ENCODE assay signal across 6 cellular contexts in the genomic region with DNA sequence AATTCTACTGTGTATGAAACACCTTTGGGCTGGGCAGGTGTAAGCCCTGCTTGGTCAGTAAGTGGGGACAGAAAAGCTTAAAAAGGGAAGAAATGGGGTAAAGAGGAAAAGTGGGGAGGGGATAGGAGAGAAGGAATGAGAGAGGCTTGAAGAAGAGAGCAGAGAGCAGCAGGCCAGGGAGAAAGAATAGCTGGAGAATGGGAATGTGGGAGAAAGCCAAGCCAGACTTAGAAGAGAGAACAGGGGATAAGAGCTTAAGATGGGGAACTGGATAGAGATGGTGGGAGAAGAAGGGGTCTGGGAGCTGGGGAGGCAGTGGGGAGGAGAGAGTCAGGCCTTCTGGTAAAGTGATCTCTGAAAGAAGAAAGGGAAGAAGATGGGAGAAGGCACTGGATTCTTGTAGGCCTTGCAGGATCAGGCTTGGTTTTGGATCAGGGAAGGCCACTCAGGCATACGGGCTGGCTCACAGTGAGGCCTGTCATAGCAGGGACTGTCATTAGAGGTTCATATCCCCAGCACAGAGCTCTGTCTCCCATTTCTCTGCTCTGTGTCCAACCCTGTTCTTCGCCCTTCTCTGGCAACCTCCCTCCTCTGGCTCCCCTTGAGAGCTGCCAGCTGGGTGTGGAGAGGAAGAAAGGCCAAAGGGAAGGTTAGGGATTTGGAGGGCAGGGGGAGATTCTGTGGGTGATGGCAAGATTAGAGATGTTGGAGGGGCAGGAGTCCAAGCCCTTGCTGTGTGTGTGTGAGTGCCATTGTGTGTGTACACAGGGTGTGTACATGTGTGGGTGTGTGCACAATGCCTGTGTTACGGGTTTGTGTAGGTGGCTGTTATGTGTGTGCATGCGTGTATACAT. TPM values are rescaled to one million over a fixed set of nuclear protein-coding genes. Genes with fewer than 3 reads are reported as not detected.
A peak's percentile ranks its signal among the peaks of the same experiment; 100 is the strongest.
DNase-seq lines count a peak whose midpoint lies in the region; ATAC-seq lines count a peak whose summit lies in the region.

No MANE protein-coding gene starts in this region.

- H3K4me3 Mint-ChIP-seq in activated T-helper 17 cell treated with anti-CD3 and anti-CD28 coated beads, Interleukin-2, amount 50 U/mL, for 72 hours: peak overlapping the region; percentile 96
- peak overlapping the region; percentile 94 for H3K4me3 Mint-ChIP-seq in natural killer cell treated with Interleukin-12 subunit alpha and Interleukin-12 subunit beta and Interleukin-15 and Interleukin-18, amount 100 ng/mL, for 72 hours

- H3K4me1 Mint-ChIP-seq in activated T-helper 17 cell treated with anti-CD3 and anti-CD28 coated beads, Interleukin-2, amount 50 U/mL, for 72 hours: peaks cover 61% of the 10 kb centered on the region
- peaks cover 74 to 81% of the 10 kb centered on the region in 2 donors for H3K4me1 Mint-ChIP-seq in natural killer cell treated with Interleukin-12 subunit alpha and Interleukin-12 subunit beta and Interleukin-15 and Interleukin-18, amount 100 ng/mL, for 72 hours (ENCODE audit: low read depth in 2 of 2)

- in situ Hi-C loops in G401 (cut with HindIII; ENCODE audit: low sequenced_read_pairs): no loop called here

- H3K27me3 Mint-ChIP-seq in activated T-helper 17 cell treated with anti-CD3 and anti-CD28 coated beads, Interleukin-2, amount 50 U/mL, for 72 hours: no peaks in the 10 kb centered on the region
- H3K27me3 Mint-ChIP-seq in natural killer cell treated with Interleukin-12 subunit alpha and Interleukin-12 subunit beta and Interleukin-15 and Interleukin-18, amount 100 ng/mL, for 72 hours: no peaks in the 10 kb centered on the region

- peak overlapping the region; percentile 90 for H3K27ac Mint-ChIP-seq in activated T-helper 17 cell treated with anti-CD3 and anti-CD28 coated beads, Interleukin-2, amount 50 U/mL, for 72 hours
- H3K27ac Mint-ChIP-seq in natural killer cell treated with Interleukin-12 subunit alpha and Interleukin-12 subunit beta and Interleukin-15 and Interleukin-18, amount 100 ng/mL, for 72 hours: peak overlapping the region; percentile 81 to 89

- no peaks in the 10 kb centered on the region for H3K9me3 Mint-ChIP-seq in activated T-helper 17 cell treated with anti-CD3 and anti-CD28 coated beads, Interleukin-2, amount 50 U/mL, for 72 hours
- H3K9me3 Mint-ChIP-seq in natural killer cell treated with Interleukin-12 subunit alpha and Interleukin-12 subunit beta and Interleukin-15 and Interleukin-18, amount 100 ng/mL, for 72 hours: no peaks in the 10 kb centered on the region

- no peak for ATAC-seq in activated T-helper 17 cell treated with anti-CD3 and anti-CD28 coated beads, Interleukin-2, amount 50 U/mL, for 72 hours (replicated peaks)
- no peak for ATAC-seq in natural killer cell treated with Interleukin-12 subunit alpha and Interleukin-12 subunit beta and Interleukin-15 and Interleukin-18, amount 100 ng/mL, for 72 hours
- no peak for ATAC-seq in left colon

- peak; percentile 40 for DNase-seq in G401 (ENCODE audit: low spot score)
- DNase-seq in natural killer cell treated with Interleukin-12 subunit alpha and Interleukin-12 subunit beta and Interleukin-15 and Interleukin-18, amount 100 ng/mL, for 72 hours (ENCODE audit: low spot score): no peak
- no peak for DNase-seq in NCI-H345 treated with DMSO at 0.1 percent for 48 hours (lab: John Stamatoyannopoulos, UW; ENCODE audit: unreplicated experiment)
- DNase-seq in NOMO-1 treated with dmso at 0.1 percent for 144 hours (lab: John Stamatoyannopoulos, UW; ENCODE audit: unreplicated experiment): no peak
- no peak for DNase-seq in left colon

- H3K36me3 Mint-ChIP-seq in activated T-helper 17 cell treated with anti-CD3 and anti-CD28 coated beads, Interleukin-2, amount 50 U/mL, for 72 hours (ENCODE audit: low read depth): peaks cover 75% of the 10 kb centered on the region
- H3K36me3 Mint-ChIP-seq in natural killer cell treated with Interleukin-12 subunit alpha and Interleukin-12 subunit beta and Interleukin-15 and Interleukin-18, amount 100 ng/mL, for 72 hours: peaks cover 5% of the 10 kb centered on the region

- intact Hi-C loops in left colon (cut with DNase I, micrococcal nuclease): no loop called here

RNA-seq across cellular contexts. Expression of a gene that starts 9.3 kb away (rescaled TPM):
- total RNA-seq in G401 (2014; rRNA removed; shearing (Covaris generic)): 4.0 and 7.4 TPM in 2 replicates
- total RNA-seq in activated T-helper 17 cell treated with anti-CD3 and anti-CD28 coated beads, Interleukin-2, amount 50 U/mL, for 72 hours: 100 to 1,000 TPM in 1 of 2 donors, 10 to 100 TPM in 1; 43.2 to 156 TPM
- 10 to 100 TPM; 17.7 to 77.0 TPM for total RNA-seq in natural killer cell treated with Interleukin-12 subunit alpha and Interleukin-12 subunit beta and Interleukin-15 and Interleukin-18, amount 100 ng/mL, for 72 hours
- total RNA-seq in left colon: 1 to 10 TPM; 6.8 to 9.1 TPM

RNA-seq across cellular contexts. Expression of a gene that starts 11.2 kb away (rescaled TPM):
- 304 and 376 TPM in 2 replicates for total RNA-seq in G401 (2014; rRNA removed; shearing (Covaris generic))
- 100 to 1,000 TPM; 163 to 248 TPM for total RNA-seq in activated T-helper 17 cell treated with anti-CD3 and anti-CD28 coated beads, Interleukin-2, amount 50 U/mL, for 72 hours
- 100 to 1,000 TPM; 106 to 156 TPM for total RNA-seq in natural killer cell treated with Interleukin-12 subunit alpha and Interleukin-12 subunit beta and Interleukin-15 and Interleukin-18, amount 100 ng/mL, for 72 hours
- 100 to 1,000 TPM; 162 to 169 TPM for total RNA-seq in left colon

RNA-seq across cellular contexts. Expression of a gene that starts 18.3 kb away (rescaled TPM):
- 26.0 and 38.0 TPM in 2 replicates for total RNA-seq in G401 (2014; rRNA removed; shearing (Covaris generic))
- 100 to 1,000 TPM in 1 of 2 donors, 10 to 100 TPM in 1; 27.2 to 133 TPM for total RNA-seq in activated T-helper 17 cell treated with anti-CD3 and anti-CD28 coated beads, Interleukin-2, amount 50 U/mL, for 72 hours
- total RNA-seq in natural killer cell treated with Interleukin-12 subunit alpha and Interleukin-12 subunit beta and Interleukin-15 and Interleukin-18, amount 100 ng/mL, for 72 hours: 10 to 100 TPM; 46.5 to 66.6 TPM
- total RNA-seq in left colon: 10 to 100 TPM; 28.3 to 41.2 TPM

RNA-seq across cellular contexts. Expression of a gene that starts 25.3 kb away (rescaled TPM):
- total RNA-seq in G401 (2014; rRNA removed; shearing (Covaris generic)): 20.0 and 25.1 TPM in 2 replicates
- total RNA-seq in activated T-helper 17 cell treated with anti-CD3 and anti-CD28 coated beads, Interleukin-2, amount 50 U/mL, for 72 hours: 10 to 100 TPM; 11.6 to 12.5 TPM
- total RNA-seq in natural killer cell treated with Interleukin-12 subunit alpha and Interleukin-12 subunit beta and Interleukin-15 and Interleukin-18, amount 100 ng/mL, for 72 hours: 10 to 100 TPM; 10.9 to 25.4 TPM
- 1 to 10 TPM; 3.9 to 7.9 TPM for total RNA-seq in left colon

RNA-seq across cellular contexts. Expression of a gene that starts 37.5 kb away (rescaled TPM):
- 98.5 and 123 TPM in 2 replicates for total RNA-seq in G401 (2014; rRNA removed; shearing (Covaris generic))
- 100 to 1,000 TPM; 101 to 108 TPM for total RNA-seq in activated T-helper 17 cell treated with anti-CD3 and anti-CD28 coated beads, Interleukin-2, amount 50 U/mL, for 72 hours
- total RNA-seq in natural killer cell treated with Interleukin-12 subunit alpha and Interleukin-12 subunit beta and Interleukin-15 and Interleukin-18, amount 100 ng/mL, for 72 hours: 100 to 1,000 TPM in 1 of 2 donors, 10 to 100 TPM in 1; 52.9 to 115 TPM
- 10 to 100 TPM in 1 of 2 donors, 1 to 10 TPM in 1; 4.1 to 14.7 TPM for total RNA-seq in left colon
